13 cellular contexts compared by ENCODE assay signal in the genomic region with DNA sequence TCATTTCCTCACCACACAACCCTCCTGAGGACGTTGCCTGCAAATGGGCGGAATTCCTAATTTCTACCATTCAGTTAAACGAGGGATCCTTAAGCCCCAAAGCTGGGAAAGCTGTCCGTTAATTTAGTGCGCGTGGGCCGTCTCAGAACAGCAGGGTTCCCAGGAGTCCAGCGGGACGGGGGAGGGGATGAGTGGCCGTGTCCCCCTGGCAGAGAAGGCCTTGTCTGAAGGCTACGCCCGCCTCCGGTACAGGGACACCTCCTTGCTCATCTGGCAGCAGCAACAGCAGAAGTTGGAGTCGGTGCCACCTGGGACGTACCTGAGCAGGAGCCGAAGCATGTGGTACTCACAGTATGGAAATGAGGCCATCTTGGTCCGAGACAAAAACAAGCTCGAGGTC. TPM values are rescaled to one million over a fixed set of nuclear protein-coding genes. Genes with fewer than 3 reads are reported as not detected.
A peak's percentile ranks its signal among the peaks of the same experiment; 100 is the strongest.
DNase-seq lines count a peak whose midpoint lies in the region; ATAC-seq, FAIRE-seq and TF ChIP-seq lines count a peak whose summit lies in the region.
"Had no signal": no experiment of that assay in that cellular context is flagged by ENCODE, and none has a peak within 500 bp of the region (broad histone marks: within the 10 kb centered on the region; RNA-seq: fewer than 3 reads in every experiment).

No MANE protein-coding gene starts in this region.

- no peaks in the 10 kb centered on the region for H3K9me3 Mint-ChIP-seq in activated T-cell treated with anti-CD3 and anti-CD28 coated beads, Interleukin-2, amount 50 U/mL, for 72 hours
- no peaks in the 10 kb centered on the region for H3K9me3 Mint-ChIP-seq in activated T-helper 17 cell treated with anti-CD3 and anti-CD28 coated beads, Interleukin-2, amount 50 U/mL, for 72 hours

- H3K36me3 Mint-ChIP-seq in activated T-cell treated with anti-CD3 and anti-CD28 coated beads, Interleukin-2, amount 50 U/mL, for 72 hours (ENCODE audit: insufficient read depth in 2 of 2), result peaks cover 0 to 5% of the 10 kb centered on the region in 2 donors
- H3K36me3 Mint-ChIP-seq in activated T-helper 17 cell treated with anti-CD3 and anti-CD28 coated beads, Interleukin-2, amount 50 U/mL, for 72 hours (ENCODE audit: low read depth), result peaks cover 21% of the 10 kb centered on the region

- TF ChIP-seq EP300 in stomach (IDR thresholded peaks at IDR 0.05), result no peak

- DNase-seq in activated T-cell treated with anti-CD3 and anti-CD28 coated beads, Interleukin-2, amount 50 U/mL, for 72 hours, result no peak
- DNase-seq in activated T-cell treated with anti-CD3 and anti-CD28 coated beads for 4 hours (no peak), keratinocyte (ENCODE audit: low read depth, low spot score) (no peak), stomach (no peak), GF-D8 (lab: John Stamatoyannopoulos, UW) (no peak), trophoblast cell (no peak)

- no peak overlapping the region for H3K14ac ChIP-seq in trophoblast cell (ENCODE audit: low read length)

- peaks cover 0 to 5% of the 10 kb centered on the region in 2 experiments for H3K36me3 ChIP-seq in keratinocyte (ENCODE audit: control insufficient read depth in 2 of 2, extremely low read depth in 1 of 2, insufficient read depth in 2 of 2, low read length in 2 of 2)
- peaks cover 11 to 43% (median 36%) of the 10 kb centered on the region in 4 donors for H3K36me3 ChIP-seq in stomach
- peaks cover 16% of the 10 kb centered on the region in 2 experiments for H3K36me3 ChIP-seq in trophoblast cell (ENCODE audit: control insufficient read depth in 1 of 2, insufficient read depth in 2 of 2, low read length in 2 of 2)

- H3K27me3 Mint-ChIP-seq in activated T-cell treated with anti-CD3 and anti-CD28 coated beads, Interleukin-2, amount 50 U/mL, for 72 hours (ENCODE audit: low read depth), result no peaks in the 10 kb centered on the region
- H3K27me3 Mint-ChIP-seq in activated T-helper 17 cell treated with anti-CD3 and anti-CD28 coated beads, Interleukin-2, amount 50 U/mL, for 72 hours, result no peaks in the 10 kb centered on the region

- H3K4me3 ChIP-seq in keratinocyte (ENCODE audit: control insufficient read depth in 2 of 3, extremely low read depth in 1 of 3, insufficient read depth in 2 of 3, low read depth in 1 of 3, low read length in 3 of 3) (no peak overlapping the region), stomach (peak overlapping the region in 3 of 4 donors; percentile 93 to 100 (median 97)), trophoblast cell (ENCODE audit: low read depth, low read length) (no peak overlapping the region)

- H2BK5ac ChIP-seq in trophoblast cell (ENCODE audit: low read depth, low read length, poor library complexity), result no peak overlapping the region

- no peak for TF ChIP-seq POLR2A in stomach (IDR thresholded peaks at IDR 0.05)

- dilution Hi-C loops in keratinocyte (cut with MboI; ENCODE audit: extremely low pct_ligation_motif_present, low sequenced_read_pairs), result no loop called here

- H3K9ac ChIP-seq in keratinocyte (ENCODE audit: control insufficient read depth, extremely low read depth, insufficient read depth, low read length) (no peak overlapping the region), trophoblast cell (ENCODE audit: low read length) (no peak overlapping the region)

- H3K4me1 ChIP-seq in keratinocyte (ENCODE audit: control insufficient read depth, extremely low read depth, insufficient read depth, low read length), result peaks cover 3% of the 10 kb centered on the region
- H3K4me1 ChIP-seq in stomach, result peaks cover 8 to 22% (median 15%) of the 10 kb centered on the region in 4 donors
- peaks cover 4 to 5% of the 10 kb centered on the region in 2 experiments for H3K4me1 ChIP-seq in trophoblast cell (ENCODE audit: control insufficient read depth in 1 of 2, insufficient read depth in 2 of 2, low read length in 2 of 2)
- H3K4me1 ChIP-seq: BE2C, prostate gland had no signal

- H3K79me1 ChIP-seq in trophoblast cell (ENCODE audit: low read length), result peaks cover 2% of the 10 kb centered on the region

- no peak overlapping the region for H3K4ac ChIP-seq in trophoblast cell (ENCODE audit: low read depth, low read length)

- H3K23ac ChIP-seq in trophoblast cell (ENCODE audit: low read length), result no peak overlapping the region

- H2AK5ac ChIP-seq in trophoblast cell (ENCODE audit: low read length), result no peak overlapping the region

- no peaks in the 10 kb centered on the region for H3K9me1 ChIP-seq in keratinocyte (ENCODE audit: control insufficient read depth, extremely low read depth, insufficient read depth, low read length)

- H3K4me3 Mint-ChIP-seq in activated T-cell treated with anti-CD3 and anti-CD28 coated beads, Interleukin-2, amount 50 U/mL, for 72 hours, result peak overlapping the region; percentile 85 to 87
- H3K4me3 Mint-ChIP-seq in activated T-helper 17 cell treated with anti-CD3 and anti-CD28 coated beads, Interleukin-2, amount 50 U/mL, for 72 hours, result peak overlapping the region; percentile 68

- H2BK12ac ChIP-seq in trophoblast cell (ENCODE audit: low read length), result no peak overlapping the region

- H3K4me2 ChIP-seq in keratinocyte (ENCODE audit: control insufficient read depth, extremely low read depth, insufficient read depth, low read depth, low read length) (peak overlapping the region; percentile 72), trophoblast cell (ENCODE audit: low read length) (no peak overlapping the region)

- no peak for TF ChIP-seq CTCF in keratinocyte (optimal IDR thresholded peaks at IDR 0.05 in 1 of 3, IDR thresholded peaks at IDR 0.05 in 1 of 3, conservative IDR thresholded peaks at IDR 0.05 in 1 of 3; ENCODE audit: extremely low read depth in 1 of 3, insufficient read depth in 2 of 3, low read length in 3 of 3)
- no peak for TF ChIP-seq CTCF in stomach (IDR thresholded peaks at IDR 0.05)

- peaks cover 8% of the 10 kb centered on the region for H3K4me1 Mint-ChIP-seq in activated T-cell treated with anti-CD3 and anti-CD28 coated beads, Interleukin-2, amount 50 U/mL, for 72 hours (ENCODE audit: low read depth)
- H3K4me1 Mint-ChIP-seq in activated T-helper 17 cell treated with anti-CD3 and anti-CD28 coated beads, Interleukin-2, amount 50 U/mL, for 72 hours, result peaks cover 4% of the 10 kb centered on the region

- H3K27ac Mint-ChIP-seq in activated T-cell treated with anti-CD3 and anti-CD28 coated beads, Interleukin-2, amount 50 U/mL, for 72 hours, result no peak overlapping the region
- H3K27ac Mint-ChIP-seq in activated T-helper 17 cell treated with anti-CD3 and anti-CD28 coated beads, Interleukin-2, amount 50 U/mL, for 72 hours, result no peak overlapping the region

- no peaks in the 10 kb centered on the region for H3K9me3 ChIP-seq in keratinocyte (ENCODE audit: control insufficient read depth, low read depth, low read length)
- no peaks in the 10 kb centered on the region for H3K9me3 ChIP-seq in stomach
- peaks cover 2% of the 10 kb centered on the region for H3K9me3 ChIP-seq in trophoblast cell (ENCODE audit: insufficient read depth, low read depth, low read length)
- H3K9me3 ChIP-seq: BE2C, heart right ventricle, prostate gland had no signal

- 86 to 90% (median 89%) methylated on average over 18 of the region's 18 CpGs for WGBS in stomach, 5 donors
- no CpG with 5 or more reads among the region's 18 CpGs for WGBS in trophoblast cell (ENCODE audit: extremely low coverage, insufficient coverage, insufficient read length)

- FAIRE-seq in keratinocyte (lab: Jason Lieb, UNC), result no peak
- FAIRE-seq: bronchial epithelial cell, GM12892 had no signal

- intact Hi-C loops in stomach (cut with DNase I; ENCODE audit: low total_unique reads), result loop anchor here (5.0 kb wide), 1 partner anchor 36 kb away; no protein-coding TSS in a partner anchor

- no peaks in the 10 kb centered on the region for H4K20me1 ChIP-seq in keratinocyte (ENCODE audit: control insufficient read depth, extremely low read depth, insufficient read depth, low read length)

- no peak overlapping the region for H4K12ac ChIP-seq in trophoblast cell (ENCODE audit: low read depth, low read length)

- H3K27ac ChIP-seq in keratinocyte (ENCODE audit: control insufficient read depth, insufficient read depth, low read length) (no peak overlapping the region), stomach (no peak overlapping the region), trophoblast cell (ENCODE audit: low read depth, low read length) (no peak overlapping the region)

- H4K91ac ChIP-seq in trophoblast cell (ENCODE audit: low read depth, low read length), result no peak overlapping the region

- H3K27me3 ChIP-seq in keratinocyte (ENCODE audit: control insufficient read depth, extremely low read depth, insufficient read depth, low read length), result no peaks in the 10 kb centered on the region
- no peaks in the 10 kb centered on the region for H3K27me3 ChIP-seq in stomach
- H3K27me3 ChIP-seq in trophoblast cell (ENCODE audit: insufficient read depth, low read length), result no peaks in the 10 kb centered on the region
- H3K27me3 ChIP-seq: BE2C, heart right ventricle had no signal

- no peaks in the 10 kb centered on the region for H3K79me2 ChIP-seq in keratinocyte (ENCODE audit: control insufficient read depth, insufficient read depth, low read length)
- H3K79me2 ChIP-seq in trophoblast cell (ENCODE audit: control insufficient read depth, insufficient read depth, low read length, poor library complexity), result peaks cover 2% of the 10 kb centered on the region

- no peak for ATAC-seq in activated T-cell treated with anti-CD3 and anti-CD28 coated beads, Interleukin-2, amount 50 U/mL, for 72 hours (replicated peaks in 1 of 2)
- no peak for ATAC-seq in activated T-helper 17 cell treated with anti-CD3 and anti-CD28 coated beads, Interleukin-2, amount 50 U/mL, for 72 hours (replicated peaks)
- no peak for ATAC-seq in HG02763 (IDR thresholded peaks at IDR 0.05; ENCODE audit: unreplicated experiment)

- no peak overlapping the region for H2AFZ ChIP-seq in keratinocyte (ENCODE audit: control insufficient read depth, low read length)
- H2AFZ ChIP-seq in trophoblast cell (ENCODE audit: insufficient read depth, low read length, poor library complexity), result no peak overlapping the region

- no peak overlapping the region for H4K8ac ChIP-seq in trophoblast cell (ENCODE audit: low read depth, low read length)

- no peak overlapping the region for H2BK120ac ChIP-seq in trophoblast cell (ENCODE audit: insufficient read depth, low read length, poor library complexity)

- no peak overlapping the region for H3K18ac ChIP-seq in trophoblast cell (ENCODE audit: low read length)

RNA-seq across cellular contexts. Expression of a gene that starts 1.3 kb away (rescaled TPM):
- total RNA-seq in activated T-cell treated with anti-CD3 and anti-CD28 coated beads, Interleukin-2, amount 50 U/mL, for 72 hours, result 10 to 100 TPM in 1 of 2 donors, 1 to 10 TPM in 1; 6.3 to 10.3 TPM
- total RNA-seq in activated T-helper 17 cell treated with anti-CD3 and anti-CD28 coated beads, Interleukin-2, amount 50 U/mL, for 72 hours, result 10 to 100 TPM in 1 of 2 donors, 1 to 10 TPM in 1; 8.5 to 12.5 TPM
- polyA plus RNA-seq in keratinocyte, result 8.2 to 13.8 TPM (median 8.5 TPM) in 3 replicates
- polyA plus RNA-seq in keratinocyte (2011; ENCODE audit: low read depth), result 3.3 TPM
- 14.2 and 15.1 TPM in 2 replicates for polyA plus RNA-seq in keratinocyte (2011; cell fraction: cytosol; rRNA removed)
- polyA plus RNA-seq in keratinocyte (2011; cell fraction: nucleus; rRNA removed), result 9.9 and 11.2 TPM in 2 replicates
- 3.2 and 13.3 TPM in 2 replicates for polyA plus RNA-seq in keratinocyte (2012; ENCODE audit: low replicate concordance)
- 6.3 to 10.8 TPM (median 6.5 TPM) in 3 replicates for polyA minus RNA-seq in keratinocyte
- polyA minus RNA-seq in keratinocyte (2011; cell fraction: cytosol; rRNA and poly(A)+ RNA removed), result 10.7 TPM
- 3.8 and 4.9 TPM in 2 replicates for polyA minus RNA-seq in keratinocyte (2011; cell fraction: nucleus; rRNA and poly(A)+ RNA removed)
- total RNA-seq in stomach, result 10 to 100 TPM in 1 of 5 donors, 1 to 10 TPM in 3, not detected in 1; 2.4 to 12.0 (median 4.4) TPM
- 1 to 10 TPM; 4.7 to 9.0 (median 8.2) TPM for polyA plus RNA-seq in stomach
- 7.4 and 8.4 TPM in 2 replicates for polyA plus RNA-seq in trophoblast cell (2013)

RNA-seq across cellular contexts. Expression of a gene that starts 34.4 kb away (rescaled TPM):
- total RNA-seq in activated T-cell treated with anti-CD3 and anti-CD28 coated beads, Interleukin-2, amount 50 U/mL, for 72 hours, result 1 to 10 TPM; 4.6 to 5.1 TPM
- total RNA-seq in activated T-helper 17 cell treated with anti-CD3 and anti-CD28 coated beads, Interleukin-2, amount 50 U/mL, for 72 hours, result 1 to 10 TPM; 7.0 to 7.3 TPM
- polyA plus RNA-seq in keratinocyte (16.4 to 32.1 TPM (median 18.2 TPM) in 3 replicates), stomach (1 to 10 TPM; 4.1 to 7.8 (median 7.3) TPM)
- polyA plus RNA-seq in keratinocyte (2011; ENCODE audit: low read depth), result 5.5 TPM
- 15.8 and 23.4 TPM in 2 replicates for polyA plus RNA-seq in keratinocyte (2011; cell fraction: cytosol; rRNA removed)
- polyA plus RNA-seq in keratinocyte (2011; cell fraction: nucleus; rRNA removed), result 34.4 and 38.2 TPM in 2 replicates
- 8.7 and 37.0 TPM in 2 replicates for polyA plus RNA-seq in keratinocyte (2012; ENCODE audit: low replicate concordance)
- 28.5 to 58.4 TPM (median 37.2 TPM) in 3 replicates for polyA minus RNA-seq in keratinocyte
- polyA minus RNA-seq in keratinocyte (2011; cell fraction: cytosol; rRNA and poly(A)+ RNA removed), result 39.5 TPM
- polyA minus RNA-seq in keratinocyte (2011; cell fraction: nucleus; rRNA and poly(A)+ RNA removed), result 25.2 and 36.2 TPM in 2 replicates
- 10 to 100 TPM in 2 of 5 donors, 1 to 10 TPM in 3; 4.1 to 14.2 (median 6.7) TPM for total RNA-seq in stomach
- 54.6 and 55.9 TPM in 2 replicates for polyA plus RNA-seq in trophoblast cell (2013)

RNA-seq across cellular contexts. Expression of a gene that starts 41.3 kb away (rescaled TPM):
- total RNA-seq in activated T-cell treated with anti-CD3 and anti-CD28 coated beads, Interleukin-2, amount 50 U/mL, for 72 hours, result 10 to 100 TPM; 50.2 to 51.3 TPM
- 10 to 100 TPM in 1 of 2 donors, 1 to 10 TPM in 1; 8.4 to 10.6 TPM for total RNA-seq in activated T-helper 17 cell treated with anti-CD3 and anti-CD28 coated beads, Interleukin-2, amount 50 U/mL, for 72 hours
- polyA plus RNA-seq in keratinocyte (2.5 to 6.3 TPM (median 3.3 TPM) in 3 replicates), stomach (1 to 10 TPM; 6.4 to 8.3 (median 7.9) TPM)
- polyA plus RNA-seq in keratinocyte (2011; ENCODE audit: low read depth), result 22.4 TPM
- 3.4 and 3.9 TPM in 2 replicates for polyA plus RNA-seq in keratinocyte (2011; cell fraction: cytosol; rRNA removed)
- polyA plus RNA-seq in keratinocyte (2011; cell fraction: nucleus; rRNA removed), result 8.0 and 9.2 TPM in 2 replicates
- 7.1 and 8.4 TPM in 2 replicates for polyA plus RNA-seq in keratinocyte (2012; ENCODE audit: low replicate concordance)
- 2.9 to 5.3 TPM (median 4.9 TPM) in 3 replicates for polyA minus RNA-seq in keratinocyte
- polyA minus RNA-seq in keratinocyte (2011; cell fraction: cytosol; rRNA and poly(A)+ RNA removed), result 12.3 TPM
- 5.6 and 6.5 TPM in 2 replicates for polyA minus RNA-seq in keratinocyte (2011; cell fraction: nucleus; rRNA and poly(A)+ RNA removed)
- total RNA-seq in stomach, result 10 to 100 TPM; 14.5 to 29.0 (median 22.6) TPM
- 16.3 and 17.4 TPM in 2 replicates for polyA plus RNA-seq in trophoblast cell (2013)

Comparison
In these comparisons a context has a peak if more than half of its experiments do, and no peak if none do; other contexts are left out.
1. H3K4me3 ChIP-seq: peak in stomach (3 of 4); none in keratinocyte (0 of 3) and trophoblast cell (single experiment).